8 cellular contexts compared by ENCODE assay signal in genomic region chr5:77180167-77181081, GRCh38. TPM values are rescaled to one million over a fixed set of nuclear protein-coding genes. Genes with fewer than 3 reads are reported as not detected.
A peak's percentile ranks its signal among the peaks of the same experiment; 100 is the strongest.
DNase-seq lines count a peak whose midpoint lies in the region; ATAC-seq and TF ChIP-seq lines count a peak whose summit lies in the region.

No MANE protein-coding gene starts in this region.

- H3K4me1 ChIP-seq in RWPE2 (ENCODE audit: insufficient read depth, poor library complexity, severe bottlenecking), result no peaks in the 10 kb centered on the region
- H3K4me1 ChIP-seq in left ventricle myocardium inferior, result peaks cover 22% of the 10 kb centered on the region

- no peak for TF ChIP-seq CTCF in RWPE2 (IDR thresholded peaks at IDR 0.05; ENCODE audit: poor library complexity, severe bottlenecking)
- TF ChIP-seq CTCF in left ventricle myocardium inferior (IDR thresholded peaks at IDR 0.05; ENCODE audit: borderline replicate concordance), result no peak
- TF ChIP-seq CTCF in RWPE1 (conservative IDR thresholded peaks at IDR 0.05; ENCODE audit: low read depth), result no peak

- POLR2A ChIA-PET in RWPE1 (lab: Yijun Ruan, JAX; ENCODE audit: low non-redundant PET), result interaction anchor here (1.1 kb wide), 1 partner anchor 239 kb away, joined by 4 read pairs; no protein-coding TSS in a partner anchor

- H3K4me3 ChIP-seq in RWPE2 (ENCODE audit: severe bottlenecking) (peak overlapping the region; percentile 25), left ventricle myocardium inferior (peak overlapping the region; percentile 63)

- H3K9me3 ChIP-seq in RWPE2 (ENCODE audit: severe bottlenecking) (no peaks in the 10 kb centered on the region), left ventricle myocardium inferior (replicated peaks) (no peaks in the 10 kb centered on the region)

- H3K27me3 ChIP-seq in RWPE2 (ENCODE audit: insufficient read depth, poor library complexity, severe bottlenecking), result peaks cover 29% of the 10 kb centered on the region
- H3K27me3 ChIP-seq in left ventricle myocardium inferior (ENCODE audit: low read depth), result peaks cover 62% of the 10 kb centered on the region

- DNase-seq in ELF-1 (ENCODE audit: low read depth, low spot score) (peak; percentile 27), RWPE2 (ENCODE audit: low spot score) (no peak), left ventricle myocardium inferior (peak; percentile 17), putamen (ENCODE audit: low spot score) (peak; percentile 44), germinal center (ENCODE audit: low spot score) (no peak), RWPE1 (ENCODE audit: low spot score) (no peak)
- no peak for DNase-seq in activated CD4-positive, alpha-beta T cell treated with anti-CD3 and anti-CD28 coated beads for 4 hours

- CTCF ChIA-PET in RWPE1 (lab: Yijun Ruan, JAX), result interaction anchor here (0.5 to 0.9 kb wide), 4 partner anchors 30 to 1005 kb away, joined by 3 to 6 read pairs (median 3); no protein-coding TSS in a partner anchor

- H3K27ac ChIP-seq in RWPE2 (ENCODE audit: poor library complexity, severe bottlenecking), result no peak overlapping the region
- H3K27ac ChIP-seq in left ventricle myocardium inferior (replicated peaks), result no peak overlapping the region
- H3K27ac ChIP-seq in RWPE1, result no peak overlapping the region

- intact Hi-C loops in left ventricle myocardium inferior (cut with micrococcal nuclease), result no loop called here

- no peaks in the 10 kb centered on the region for H3K36me3 ChIP-seq in RWPE2 (ENCODE audit: low read depth)
- H3K36me3 ChIP-seq in left ventricle myocardium inferior, result no peaks in the 10 kb centered on the region

- ATAC-seq in RWPE2 (ENCODE audit: low read depth) (peak; percentile 61), GM21526 (IDR thresholded peaks at IDR 0.05; ENCODE audit: low FRiP score, unreplicated experiment) (no peak)

RNA-seq across cellular contexts. Expression of gene PDE8B, which starts 30.1 kb away (rescaled TPM):
- 5.9 TPM for total RNA-seq in left ventricle myocardium inferior

Comparison
In these comparisons a context has a peak if more than half of its experiments do, and no peak if none do; other contexts are left out.
1. DNase-seq: peak in ELF-1 (single experiment), left ventricle myocardium inferior (single experiment) and putamen (single experiment); none in RWPE2 (single experiment), germinal center (single experiment), RWPE1 (single experiment) and activated CD4-positive, alpha-beta T cell treated with anti-CD3 and anti-CD28 coated beads for 4 hours (0 of 2).